Comparison of ENCODE assay signal across 1 cellular context in genomic region chrX:47172971-47173792, GRCh38.
TF ChIP-seq lines count a peak whose summit lies in the region.

No MANE protein-coding gene starts in this region.

TF ChIP-seq in K562, 482 proteins besides CTCF, POLR2A, EP300 and RAD21:
- no peak for TF ChIP-seq ZNF589 (CRISPR knock-in tag; IDR thresholded peaks at IDR 0.05; ENCODE audit: low read depth)
- peak; percentile 25; the same call in 1 of the 2 replicates for TF ChIP-seq POLR2G (IDR thresholded peaks at IDR 0.05; ENCODE audit: low read depth, low read length)
- no peak for TF ChIP-seq ZNF395 (CRISPR knock-in tag; IDR thresholded peaks at IDR 0.05)
- no peak for TF ChIP-seq PHB (CRISPR knock-in tag; IDR thresholded peaks at IDR 0.05)
